8 cellular contexts compared by ENCODE assay signal in the genomic region with DNA sequence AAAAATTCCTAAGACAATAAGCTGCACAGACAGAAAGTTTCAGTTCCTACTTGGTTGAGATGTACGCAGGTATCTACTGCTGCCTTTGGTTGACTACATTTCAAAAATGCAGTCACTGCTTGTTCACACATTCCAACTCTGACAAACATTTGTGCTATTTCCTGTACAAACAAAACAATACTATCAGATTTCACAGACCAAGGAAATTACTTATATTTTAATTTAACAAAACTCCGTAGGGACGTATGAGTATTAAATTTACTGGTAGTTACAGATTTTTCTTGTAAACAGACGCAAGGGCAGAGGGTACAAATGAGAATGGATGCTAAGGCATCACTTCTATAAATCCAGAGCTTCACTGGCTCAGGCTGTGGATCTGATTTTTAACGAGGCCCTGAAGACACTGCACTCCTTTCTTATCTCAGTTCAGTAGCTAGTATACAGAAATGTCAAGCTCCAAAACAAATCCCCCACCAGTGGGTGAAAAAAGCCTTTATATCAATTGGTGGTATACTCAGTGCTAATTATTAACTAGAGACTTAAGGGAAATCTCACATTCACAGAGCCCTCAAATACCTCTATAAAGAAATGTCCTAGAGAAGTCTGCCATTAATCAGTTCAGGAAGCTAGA. TPM values are rescaled to one million over a fixed set of nuclear protein-coding genes. Genes with fewer than 3 reads are reported as not detected.
DNase-seq lines count a peak whose midpoint lies in the region; ATAC-seq, FAIRE-seq and TF ChIP-seq lines count a peak whose summit lies in the region.

No MANE protein-coding gene starts in this region.

- intact Hi-C loops in colonic mucosa (cut with DNase I): no loop called here

- ATAC-seq in HG02884 (IDR thresholded peaks at IDR 0.05; ENCODE audit: unreplicated experiment): peak; percentile 95
- peak; percentile 19 for ATAC-seq in lung (ENCODE audit: insufficient read depth, low FRiP score)

- H3K9me3 ChIP-seq in lung (ENCODE audit: control insufficient read depth in 2 of 2, insufficient read depth in 1 of 2, low read length in 1 of 2) (peaks cover 0 to 2% of the 10 kb centered on the region in 2 donors), colonic mucosa (no peaks in the 10 kb centered on the region)

- no peak for FAIRE-seq in GM12891 (lab: Jason Lieb, UNC)

- TF ChIP-seq CTCF in lung (IDR thresholded peaks at IDR 0.05; ENCODE audit: control extremely low read depth, extremely low read depth) (no peak), colonic mucosa (IDR thresholded peaks at IDR 0.05) (no peak)

- no peak for TF ChIP-seq POLR2A in GM12891 (IDR thresholded peaks at IDR 0.05; ENCODE audit: low read depth, low read length)

- H3K36me3 ChIP-seq in lung (ENCODE audit: control insufficient read depth in 2 of 2, insufficient read depth in 2 of 2, low read length in 2 of 2): peaks cover 8 to 17% of the 10 kb centered on the region in 2 donors
- H3K36me3 ChIP-seq in colonic mucosa: no peaks in the 10 kb centered on the region

- no peak for DNase-seq in GM12891 (ENCODE audit: insufficient read length, low spot score)
- DNase-seq in SW 1271 (lab: John Stamatoyannopoulos, UW): peak; percentile 76 to 96
- no peak for DNase-seq in lung (ENCODE audit: low spot score)
- DNase-seq in colonic mucosa: no peak
- DNase-seq in germinal center (ENCODE audit: low spot score): no peak
- DNase-seq in NCI-H345 (lab: John Stamatoyannopoulos, UW): no peak
- no peak for DNase-seq in activated CD8-positive, alpha-beta memory T cell treated with anti-CD3 and anti-CD28 coated beads for 24 hours

- 41 to 62% methylated on average over 5 of the region's 5 CpGs for WGBS in lung, 2 donors

- H3K9ac ChIP-seq in colonic mucosa (ENCODE audit: low read depth in 2 of 2, low read length in 2 of 2): no peak overlapping the region

- H3K27ac ChIP-seq in lung (ENCODE audit: low read depth in 1 of 2, low read length in 1 of 2) (no peak overlapping the region), colonic mucosa (no peak overlapping the region)

- H3K27me3 ChIP-seq in lung (ENCODE audit: control insufficient read depth, insufficient read depth) (no peaks in the 10 kb centered on the region), colonic mucosa (no peaks in the 10 kb centered on the region)

- no peaks in the 10 kb centered on the region for H3K4me1 ChIP-seq in lung (ENCODE audit: control insufficient read depth in 2 of 2, insufficient read depth in 2 of 2, low read length in 2 of 2)
- H3K4me1 ChIP-seq in colonic mucosa: no peaks in the 10 kb centered on the region

- H3K4me3 ChIP-seq in lung (no peak overlapping the region), colonic mucosa (no peak overlapping the region)

TF ChIP-seq in GM12891, 5 proteins besides CTCF, POLR2A, EP300 and RAD21:
- TF ChIP-seq TAF1 (IDR thresholded peaks at IDR 0.05; ENCODE audit: low read depth, low read length) (no peak), SPI1 (IDR thresholded peaks at IDR 0.05; ENCODE audit: low read depth, low read length) (peak; percentile 94), PAX5 (IDR thresholded peaks at IDR 0.05; ENCODE audit: insufficient read depth, low read length, severe bottlenecking) (no peak), POU2F2 (IDR thresholded peaks at IDR 0.05; ENCODE audit: low read depth, low read length) (no peak), POLR2AphosphoS5 (IDR thresholded peaks at IDR 0.05; ENCODE audit: low read depth, low read length) (no peak)

RNA-seq across cellular contexts. Expression of gene TTC32, which starts 31.7 kb away (rescaled TPM):
- polyA plus RNA-seq in GM12891 (2012; ENCODE audit: low read depth, missing spikeins): 13.6 TPM
- total RNA-seq in lung (10 to 100 TPM; 13.4 to 19.0 TPM), colonic mucosa (1 to 10 TPM; 9.0 to 9.3 TPM)
- 10 to 100 TPM; 11.5 to 47.3 TPM for polyA plus RNA-seq in lung

RNA-seq across cellular contexts. Expression of gene WDR35, which starts 56.4 kb away (rescaled TPM):
- 3.1 TPM for polyA plus RNA-seq in GM12891 (2012; ENCODE audit: low read depth, missing spikeins)
- total RNA-seq in lung: 10 to 100 TPM; 13.4 to 25.9 TPM
- polyA plus RNA-seq in lung: 1 to 10 TPM; 2.8 to 4.6 TPM
- total RNA-seq in colonic mucosa: 1 to 10 TPM; 1.7 to 2.2 TPM

Comparison
In these comparisons a context has a peak if more than half of its experiments do, and no peak if none do; other contexts are left out.
1. DNase-seq: peak in SW 1271 (2 of 2); none in GM12891 (single experiment), lung (single experiment), colonic mucosa (single experiment), germinal center (single experiment), NCI-H345 (single experiment) and activated CD8-positive, alpha-beta memory T cell treated with anti-CD3 and anti-CD28 coated beads for 24 hours (single experiment).
2. RNA of gene WDR35, which starts 56.4 kb away (total RNA-seq): 13.4 to 25.9 TPM in lung; 1.7 to 2.2 TPM in colonic mucosa; every median in the first group is over 4 times any median in the second.